ENCODE assay signal across 10 cellular contexts in the genomic region with DNA sequence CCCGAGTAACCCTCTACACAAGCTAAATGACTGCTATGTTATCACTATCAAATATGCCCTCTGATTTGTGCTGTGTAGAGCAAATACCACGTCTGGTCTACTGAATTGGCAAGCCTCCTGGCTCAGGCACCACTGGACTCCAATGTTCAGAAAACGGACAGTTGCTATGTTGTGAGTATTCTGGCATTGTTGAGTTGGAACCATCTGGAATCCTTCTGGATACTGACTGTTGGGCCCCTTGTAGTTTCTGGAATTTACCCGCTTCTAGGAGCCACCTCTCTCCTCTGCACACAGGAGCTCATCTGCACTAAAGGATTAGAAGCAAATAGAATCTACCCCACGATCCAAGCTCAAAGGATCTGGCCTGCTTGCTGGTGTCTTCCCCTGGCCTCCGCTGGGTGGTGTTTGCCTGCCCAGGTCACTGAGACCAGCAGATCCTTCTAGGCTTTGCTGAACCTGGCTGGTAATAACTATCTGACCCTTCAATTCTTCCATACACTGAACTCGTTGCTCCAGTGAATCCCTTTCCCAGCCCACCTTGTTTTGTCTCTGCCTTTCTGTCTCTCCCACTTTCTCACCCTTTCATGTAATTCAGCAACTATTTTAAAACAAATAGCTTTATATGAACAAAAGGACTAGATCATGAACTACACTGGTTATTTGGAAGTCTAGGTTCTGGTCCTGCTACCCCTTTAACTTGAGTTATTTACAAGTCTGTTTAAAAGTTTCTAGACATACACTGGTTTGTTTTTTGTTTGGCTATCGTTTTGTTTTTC. TPM values are rescaled to one million over a fixed set of nuclear protein-coding genes. Genes with fewer than 3 reads are reported as not detected.
A peak's percentile ranks its signal among the peaks of the same experiment; 100 is the strongest.
DNase-seq lines count a peak whose midpoint lies in the region; ATAC-seq and TF ChIP-seq lines count a peak whose summit lies in the region.
"Had no signal": no experiment of that assay in that cellular context is flagged by ENCODE, and none has a peak within 500 bp of the region (broad histone marks: within the 10 kb centered on the region; RNA-seq: fewer than 3 reads in every experiment).

No MANE protein-coding gene starts in this region.

- peaks cover 7% of the 10 kb centered on the region for H3K9me3 Mint-ChIP-seq in WTC11
- H3K9me3 Mint-ChIP-seq: central memory CD8-positive, alpha-beta T cell had no signal

- H3F3A ChIP-seq in SK-N-SH (replicated peaks; ENCODE audit: insufficient read depth), result no peaks in the 10 kb centered on the region

- no peak overlapping the region; the same call in 1 of the 2 replicates for H3K27ac Mint-ChIP-seq in WTC11

- H3K4me2 ChIP-seq in SK-N-SH, result no peak overlapping the region

- H3K27ac ChIP-seq in SK-N-SH (ENCODE audit: low read depth in 2 of 2, low read length in 1 of 2) (no peak overlapping the region), dorsolateral prefrontal cortex (peak overlapping the region in 3 of 59 donors; percentile 8 to 82 (median 27))

- H3K4me3 ChIP-seq in SK-N-SH (ENCODE audit: low read depth in 2 of 2, low read length in 1 of 2) (no peak overlapping the region), dorsolateral prefrontal cortex (no peak overlapping the region)

- peaks cover 39% of the 10 kb centered on the region for H3K4me1 Mint-ChIP-seq in WTC11

- H3K79me2 ChIP-seq in SK-N-SH (ENCODE audit: insufficient read depth), result no peaks in the 10 kb centered on the region

- no peaks in the 10 kb centered on the region for H3K9me3 ChIP-seq in SK-N-SH

- no peak overlapping the region for H3K9ac ChIP-seq in SK-N-SH

- intact Hi-C loops in dorsolateral prefrontal cortex (cut with DNase I), result no loop called here

- H3K4me3 Mint-ChIP-seq in WTC11, result peak overlapping the region; percentile 67

- POLR2A ChIA-PET in SK-N-SH (lab: Yijun Ruan, JAX), result no interaction called here
- POLR2A ChIA-PET in WTC11 (lab: Charles Lee), result interaction anchor here (0.5 to 2.2 kb wide), 3 partner anchors 16 to 847 kb away, joined by 3 to 15 read pairs (median 3); no protein-coding TSS in a partner anchor

- H3K36me3 ChIP-seq in SK-N-SH (replicated peaks in 1 of 2; ENCODE audit: control insufficient read depth in 1 of 2, insufficient read depth in 2 of 2, low read length in 1 of 2), result no peaks in the 10 kb centered on the region

- CTCF ChIA-PET in SK-N-SH (lab: Yijun Ruan, JAX) (interaction anchor here (0.7 to 2.2 kb wide), 5 partner anchors 11 to 131 kb away, joined by 3 to 8 read pairs (median 3); no protein-coding TSS in a partner anchor), WTC11 (lab: Charles Lee) (interaction anchor here (0.6 to 5.8 kb wide), 18 partner anchors 8 to 653 kb away, joined by 3 to 70 read pairs (median 3); no protein-coding TSS in a partner anchor)

- H3K27me3 Mint-ChIP-seq in WTC11 (ENCODE audit: low read depth), result peaks cover 17% of the 10 kb centered on the region

- no peak for TF ChIP-seq EP300 in SK-N-SH (IDR thresholded peaks at IDR 0.05; ENCODE audit: borderline replicate concordance in 1 of 2, low read depth in 1 of 2, low read length in 1 of 2)

- H3K4me1 ChIP-seq in SK-N-SH (ENCODE audit: control insufficient read depth in 1 of 2, insufficient read depth in 2 of 2, low read depth in 1 of 2, low read length in 1 of 2), result no peaks in the 10 kb centered on the region; a peak in 1 of 4 replicates

- no peaks in the 10 kb centered on the region for H4K20me1 ChIP-seq in SK-N-SH (ENCODE audit: insufficient read depth)

- H3K27me3 ChIP-seq in SK-N-SH (ENCODE audit: insufficient read depth), result no peaks in the 10 kb centered on the region
- no peaks in the 10 kb centered on the region for H3K27me3 ChIP-seq in dorsolateral prefrontal cortex

- WGBS in SK-N-SH (ENCODE audit: low lambda C conversion rate), result 69% methylated on average over 8 of the region's 8 CpGs

- no peak overlapping the region for H2AFZ ChIP-seq in SK-N-SH (ENCODE audit: low read depth)

- DNase-seq in SK-N-SH (peak; percentile 32), WTC11 (ENCODE audit: low spot score) (peak; percentile 57), kidney tubule cell (ENCODE audit: low spot score) (peak; percentile 58), ureter (ENCODE audit: low spot score) (peak; percentile 42), dorsolateral prefrontal cortex (no peak), dermis blood vessel endothelial cell (no peak), DMS153 (lab: John Stamatoyannopoulos, UW) (no peak)

- H3K36me3 Mint-ChIP-seq in WTC11, result 0 out of 2 replicates have a peak, but pooled peaks cover 3% of the 10 kb centered on the region

- TF ChIP-seq RAD21 in SK-N-SH (IDR thresholded peaks at IDR 0.05; ENCODE audit: low read length), result no peak

- H3K9me2 ChIP-seq in SK-N-SH, result no peaks in the 10 kb centered on the region

- TF ChIP-seq CTCF in SK-N-SH (IDR thresholded peaks at IDR 0.05), result no peak
- TF ChIP-seq CTCF in WTC11 (IDR thresholded peaks at IDR 0.05), result no peak
- TF ChIP-seq CTCF in dorsolateral prefrontal cortex (IDR thresholded peaks at IDR 0.05 in 54 of 56, conservative IDR thresholded peaks at IDR 0.05 in 2 of 56; ENCODE audit: low read depth in 1 of 56, partially characterized antibody in 56 of 56), result no peak

- no peak; the same call in 2 of the 3 replicates for ATAC-seq in SK-N-SH treated with all-trans-retinoic acid at 6 μM for 48 hours
- ATAC-seq in WTC11, result peak; percentile 68

TF ChIP-seq in SK-N-SH, 30 proteins besides CTCF, POLR2A, EP300 and RAD21 (continues in another document):
- TF ChIP-seq, protein P1, sequence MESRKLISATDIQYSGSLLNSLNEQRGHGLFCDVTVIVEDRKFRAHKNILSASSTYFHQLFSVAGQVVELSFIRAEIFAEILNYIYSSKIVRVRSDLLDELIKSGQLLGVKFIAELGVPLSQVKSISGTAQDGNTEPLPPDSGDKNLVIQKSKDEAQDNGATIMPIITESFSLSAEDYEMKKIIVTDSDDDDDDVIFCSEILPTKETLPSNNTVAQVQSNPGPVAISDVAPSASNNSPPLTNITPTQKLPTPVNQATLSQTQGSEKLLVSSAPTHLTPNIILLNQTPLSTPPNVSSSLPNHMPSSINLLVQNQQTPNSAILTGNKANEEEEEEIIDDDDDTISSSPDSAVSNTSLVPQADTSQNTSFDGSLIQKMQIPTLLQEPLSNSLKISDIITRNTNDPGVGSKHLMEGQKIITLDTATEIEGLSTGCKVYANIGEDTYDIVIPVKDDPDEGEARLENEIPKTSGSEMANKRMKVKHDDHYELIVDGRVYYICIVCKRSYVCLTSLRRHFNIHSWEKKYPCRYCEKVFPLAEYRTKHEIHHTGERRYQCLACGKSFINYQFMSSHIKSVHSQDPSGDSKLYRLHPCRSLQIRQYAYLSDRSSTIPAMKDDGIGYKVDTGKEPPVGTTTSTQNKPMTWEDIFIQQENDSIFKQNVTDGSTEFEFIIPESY (IDR thresholded peaks at IDR 0.05; ENCODE audit: borderline replicate concordance, low read depth), result no peak
- no peak for TF ChIP-seq FOXM1 (IDR thresholded peaks at IDR 0.05; ENCODE audit: low read depth)
- TF ChIP-seq JUND (IDR thresholded peaks at IDR 0.05), result no peak

TF ChIP-seq in SK-N-SH treated with all-trans-retinoic acid at 6 μM for 48 hours, 23 proteins besides CTCF, POLR2A, EP300 and RAD21:
- TF ChIP-seq ARNTL (CRISPR knock-in tag; IDR thresholded peaks at IDR 0.05; ENCODE audit: borderline replicate concordance, low read depth) (no peak), ZC3H10 (CRISPR knock-in tag; IDR thresholded peaks at IDR 0.05) (no peak), BACH2 (CRISPR knock-in tag; IDR thresholded peaks at IDR 0.05; ENCODE audit: borderline replicate concordance) (no peak), ZFP3 (CRISPR knock-in tag; IDR thresholded peaks at IDR 0.05) (no peak), CSDC2 (CRISPR knock-in tag; IDR thresholded peaks at IDR 0.05) (no peak), OSR1 (CRISPR knock-in tag; IDR thresholded peaks at IDR 0.05) (no peak)
TF ChIP-seq in SK-N-SH treated with all-trans-retinoic acid at 6 μM for 48 hours: peak in this region for 0.

TF ChIP-seq in WTC11, 78 proteins besides CTCF, POLR2A, EP300 and RAD21:
- TF ChIP-seq TEAD4 (CRISPR knock-in tag; IDR thresholded peaks at IDR 0.05) (no peak), RORB (CRISPR knock-in tag; IDR thresholded peaks at IDR 0.05) (no peak)
- TF ChIP-seq, protein P2, sequence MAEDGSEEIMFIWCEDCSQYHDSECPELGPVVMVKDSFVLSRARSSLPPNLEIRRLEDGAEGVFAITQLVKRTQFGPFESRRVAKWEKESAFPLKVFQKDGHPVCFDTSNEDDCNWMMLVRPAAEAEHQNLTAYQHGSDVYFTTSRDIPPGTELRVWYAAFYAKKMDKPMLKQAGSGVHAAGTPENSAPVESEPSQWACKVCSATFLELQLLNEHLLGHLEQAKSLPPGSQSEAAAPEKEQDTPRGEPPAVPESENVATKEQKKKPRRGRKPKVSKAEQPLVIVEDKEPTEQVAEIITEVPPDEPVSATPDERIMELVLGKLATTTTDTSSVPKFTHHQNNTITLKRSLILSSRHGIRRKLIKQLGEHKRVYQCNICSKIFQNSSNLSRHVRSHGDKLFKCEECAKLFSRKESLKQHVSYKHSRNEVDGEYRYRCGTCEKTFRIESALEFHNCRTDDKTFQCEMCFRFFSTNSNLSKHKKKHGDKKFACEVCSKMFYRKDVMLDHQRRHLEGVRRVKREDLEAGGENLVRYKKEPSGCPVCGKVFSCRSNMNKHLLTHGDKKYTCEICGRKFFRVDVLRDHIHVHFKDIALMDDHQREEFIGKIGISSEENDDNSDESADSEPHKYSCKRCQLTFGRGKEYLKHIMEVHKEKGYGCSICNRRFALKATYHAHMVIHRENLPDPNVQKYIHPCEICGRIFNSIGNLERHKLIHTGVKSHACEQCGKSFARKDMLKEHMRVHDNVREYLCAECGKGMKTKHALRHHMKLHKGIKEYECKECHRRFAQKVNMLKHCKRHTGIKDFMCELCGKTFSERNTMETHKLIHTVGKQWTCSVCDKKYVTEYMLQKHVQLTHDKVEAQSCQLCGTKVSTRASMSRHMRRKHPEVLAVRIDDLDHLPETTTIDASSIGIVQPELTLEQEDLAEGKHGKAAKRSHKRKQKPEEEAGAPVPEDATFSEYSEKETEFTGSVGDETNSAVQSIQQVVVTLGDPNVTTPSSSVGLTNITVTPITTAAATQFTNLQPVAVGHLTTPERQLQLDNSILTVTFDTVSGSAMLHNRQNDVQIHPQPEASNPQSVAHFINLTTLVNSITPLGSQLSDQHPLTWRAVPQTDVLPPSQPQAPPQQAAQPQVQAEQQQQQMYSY (CRISPR knock-in tag; IDR thresholded peaks at IDR 0.05), result no peak

RNA-seq across cellular contexts. Expression of a gene that starts 2.1 kb away (rescaled TPM):
- polyA plus RNA-seq in SK-N-SH (2012; rRNA removed), result not detected in 2 replicates
- polyA plus RNA-seq in SK-N-SH (2012; cell fraction: cytosol; rRNA removed), result not detected in 2 replicates
- not detected in 2 replicates for polyA plus RNA-seq in SK-N-SH (2012; cell fraction: nucleus; rRNA removed)
- 8.0 to 9.8 TPM (median 8.4 TPM) in 3 replicates for total RNA-seq in WTC11 (2021)
- total RNA-seq in ureter, result 14.1 TPM
- 1 to 10 TPM in 116 of 120 experiments, under 1 TPM in 4; 0.65 to 6.9 (median 2.5) TPM for total RNA-seq in dorsolateral prefrontal cortex
- total RNA-seq in dermis blood vessel endothelial cell, result not detected in 2 replicates

RNA-seq across cellular contexts. Expression of a gene that starts 30.5 kb away (rescaled TPM):
- polyA plus RNA-seq in SK-N-SH (2012; rRNA removed), result not detected in 2 replicates
- not detected in 2 replicates for polyA plus RNA-seq in SK-N-SH (2012; cell fraction: cytosol; rRNA removed)
- polyA plus RNA-seq in SK-N-SH (2012; cell fraction: nucleus; rRNA removed), result 0.04 TPM in 1 of 2 replicates, not detected in the other
- total RNA-seq in WTC11 (2021), result 2.6 to 2.7 TPM (median 2.7 TPM) in 3 replicates
- total RNA-seq in ureter, result 3.1 TPM
- total RNA-seq in dorsolateral prefrontal cortex, result 1 to 10 TPM in 14 of 120 experiments, under 1 TPM in 81, not detected in 25; 0.21 to 1.7 (median 0.58) TPM
- not detected in 2 replicates for total RNA-seq in dermis blood vessel endothelial cell
- total RNA-seq: pulmonary artery endothelial cell had no signal

Comparison
In these comparisons a context has a peak if more than half of its experiments do, and no peak if none do; other contexts are left out.
1. DNase-seq: peak in SK-N-SH (single experiment), WTC11 (single experiment), kidney tubule cell (single experiment) and ureter (single experiment); none in dorsolateral prefrontal cortex (0 of 10), dermis blood vessel endothelial cell (single experiment) and DMS153 (single experiment).